Comparison of ENCODE assay signal across 15 cellular contexts in genomic region chr21:37683396-37684114, GRCh38.
"Had no signal": no experiment of that assay in that cellular context is flagged by ENCODE, and none has a peak within 500 bp of the region (broad histone marks: within the 10 kb centered on the region; RNA-seq: fewer than 3 reads in every experiment).

No MANE protein-coding gene starts in this region.

- H3K27me3 ChIP-seq: pancreas, stomach, upper lobe of right lung had no signal

- ATAC-seq: gastroesophageal sphincter, pancreas, T-cell, upper lobe of right lung had no signal

- H3K4me3 Mint-ChIP-seq: neural crest cell, T-cell had no signal

- H3K4me3 ChIP-seq: gastroesophageal sphincter, pancreas, stomach, thoracic aorta, upper lobe of right lung had no signal

- H3K36me3 Mint-ChIP-seq: T-cell had no signal

- H3K4me1 Mint-ChIP-seq: T-cell had no signal

- DNase-seq: activated CD4-positive, CD25-positive, alpha-beta regulatory T cell treated with anti-CD3 and anti-CD28 coated beads, Interleukin-2, amount 50 U/mL, for 72 hours; activated naive CD4-positive, alpha-beta T cell treated with Interleukin-2 at 50 U/mL for 16 hours; kidney glomerular epithelial cell; pancreas; stimulated activated CD4-positive, alpha-beta T cell treated with anti-CD3 and anti-CD28 coated beads, Interleukin-12 subunit alpha, Interleukin-12 subunit beta, amount 100 ng/mL, for 4 hours; stimulated activated CD4-positive, alpha-beta T cell treated with anti-CD3 and anti-CD28 coated beads, Interleukin-2, amount 100 ng/mL, for 24 hours; stomach; T-cell; T-helper 9 cell; upper lobe of right lung had no signal

- H3K27ac ChIP-seq: gastroesophageal sphincter, pancreas, stomach, thoracic aorta, upper lobe of right lung had no signal

- H3K9me3 Mint-ChIP-seq: T-cell had no signal

- H3K36me3 ChIP-seq: gastroesophageal sphincter, pancreas, stomach, thoracic aorta, upper lobe of right lung had no signal

- H3K9me3 ChIP-seq: gastroesophageal sphincter, pancreas, thoracic aorta, upper lobe of right lung had no signal

- FAIRE-seq: astrocyte, bronchial epithelial cell, pancreas had no signal

- H3K27ac Mint-ChIP-seq: T-cell had no signal

- H3K4me1 ChIP-seq: gastroesophageal sphincter, pancreas, stomach, upper lobe of right lung had no signal
